ENCODE assay signal across 8 cellular contexts in the genomic region with DNA sequence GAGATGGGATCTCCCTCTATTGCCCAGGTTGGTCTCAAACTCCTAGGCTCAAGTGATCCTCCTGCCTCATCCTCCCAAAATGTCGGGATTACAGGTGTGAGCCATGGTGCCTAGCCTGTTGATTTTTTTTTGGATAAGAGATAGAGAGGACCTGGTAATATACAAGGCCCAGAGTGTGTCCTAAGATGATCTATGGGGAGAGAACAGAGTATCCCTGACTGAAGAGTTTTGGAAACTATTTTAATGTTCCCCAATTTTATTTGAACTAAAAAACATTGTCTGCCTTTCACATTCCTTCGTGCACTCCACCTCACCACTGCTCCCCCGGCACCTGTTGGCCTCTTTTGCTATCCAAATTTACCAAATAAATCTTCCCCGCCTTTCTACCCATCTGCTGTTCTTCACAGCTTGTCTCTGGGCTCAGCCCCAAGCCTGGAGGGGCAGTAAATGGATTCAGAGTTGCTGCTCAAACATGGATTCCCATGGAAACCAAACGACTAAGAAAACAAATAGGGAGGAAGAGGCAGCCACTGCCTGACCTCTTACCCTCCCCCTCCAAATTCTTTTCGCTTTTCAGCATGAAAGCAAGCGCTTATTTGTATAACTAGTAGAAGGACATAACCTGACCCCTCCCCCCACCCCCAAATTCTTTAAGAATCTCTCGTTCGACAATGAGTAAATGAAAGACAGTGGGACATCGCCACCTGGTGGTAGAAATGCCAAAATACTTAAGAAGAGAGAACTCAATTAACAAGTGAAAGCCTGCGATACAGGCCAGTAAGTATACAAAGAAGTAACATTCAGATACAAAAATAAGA. TPM values are rescaled to one million over a fixed set of nuclear protein-coding genes. Genes with fewer than 3 reads are reported as not detected.
DNase-seq lines count a peak whose midpoint lies in the region; ATAC-seq and TF ChIP-seq lines count a peak whose summit lies in the region.

No MANE protein-coding gene starts in this region.

- peak overlapping the region; percentile 99 for H3K27ac Mint-ChIP-seq in nephron progenitor cell

- peaks cover 40% of the 10 kb centered on the region for H3K4me1 Mint-ChIP-seq in nephron progenitor cell

- peak; percentile 96 for DNase-seq in G401 (ENCODE audit: low spot score)
- DNase-seq in LoVo (ENCODE audit: low spot score) = peak; percentile 76
- DNase-seq in RPMI8226 = peak; percentile 84
- peak; percentile 43 for DNase-seq in activated T-helper 9 cell treated with anti-CD3 and anti-CD28 coated beads, Interleukin-2, amount 50 U/mL, for 16 hours (ENCODE audit: low read depth)
- peak; percentile 93 for DNase-seq in fibroblast of the aortic adventitia (ENCODE audit: low read depth)
- peak; percentile 83 for DNase-seq in nephron progenitor cell
- DNase-seq in stimulated activated naive CD4-positive, alpha-beta T cell treated with Interleukin-2 at 50 U/mL for 16 hours (lab: John Stamatoyannopoulos, UW) = peak; percentile 63

- no peaks in the 10 kb centered on the region for H3K9me3 Mint-ChIP-seq in nephron progenitor cell

- no peaks in the 10 kb centered on the region for H3K36me3 Mint-ChIP-seq in nephron progenitor cell (ENCODE audit: low read depth)

- peak overlapping the region; percentile 56 for H3K4me3 ChIP-seq in fibroblast of the aortic adventitia (ENCODE audit: low read depth, low read length)

- no peak for ATAC-seq in GM18873 (IDR thresholded peaks at IDR 0.05; ENCODE audit: low FRiP score, unreplicated experiment)

- in situ Hi-C loops in G401 (cut with HindIII; ENCODE audit: low sequenced_read_pairs) = loop anchor here (10.0 kb wide), 1 partner anchor 152 kb away; no protein-coding TSS in a partner anchor

- no peaks in the 10 kb centered on the region for H3K27me3 Mint-ChIP-seq in nephron progenitor cell (ENCODE audit: low read depth, poor library complexity)

- TF ChIP-seq CTCF in fibroblast of the aortic adventitia (IDR thresholded peaks at IDR 0.05; ENCODE audit: insufficient read depth, low read length) (peak; percentile 61), nephron progenitor cell (IDR thresholded peaks at IDR 0.05) (peak; percentile 71)

- H3K4me3 Mint-ChIP-seq in nephron progenitor cell = peak overlapping the region; percentile 69

RNA-seq across cellular contexts. Expression of gene OR10G3, which starts 22.6 kb away (rescaled TPM):
- not detected in 2 replicates for total RNA-seq in G401 (2014; rRNA removed; shearing (Covaris generic))
- total RNA-seq in fibroblast of the aortic adventitia (ENCODE audit: low replicate concordance) = not detected in 2 replicates

RNA-seq across cellular contexts. Expression of gene SALL2, which starts 31.1 kb away (rescaled TPM):
- 15.0 and 15.3 TPM in 2 replicates for total RNA-seq in G401 (2014; rRNA removed; shearing (Covaris generic))
- total RNA-seq in fibroblast of the aortic adventitia (ENCODE audit: low replicate concordance) = 5.3 and 9.0 TPM in 2 replicates

RNA-seq across cellular contexts. Expression of gene METTL3, which starts 46.2 kb away (rescaled TPM):
- total RNA-seq in G401 (2014; rRNA removed; shearing (Covaris generic)) = 75.0 and 77.5 TPM in 2 replicates
- total RNA-seq in fibroblast of the aortic adventitia (ENCODE audit: low replicate concordance) = 27.7 and 36.2 TPM in 2 replicates

Comparison
In these comparisons a context has a peak if more than half of its experiments do, and no peak if none do; other contexts are left out.
1. DNase-seq: peak in every context shown above with its lines; median percentile 96 in G401; 93 in fibroblast of the aortic adventitia; 84 in RPMI8226; 83 in nephron progenitor cell; 76 in LoVo; 63 in stimulated activated naive CD4-positive, alpha-beta T cell treated with Interleukin-2 at 50 U/mL for 16 hours; 43 in activated T-helper 9 cell treated with anti-CD3 and anti-CD28 coated beads, Interleukin-2, amount 50 U/mL, for 16 hours.